Comparison of ENCODE assay signal across 34 cellular contexts in the genomic region with DNA sequence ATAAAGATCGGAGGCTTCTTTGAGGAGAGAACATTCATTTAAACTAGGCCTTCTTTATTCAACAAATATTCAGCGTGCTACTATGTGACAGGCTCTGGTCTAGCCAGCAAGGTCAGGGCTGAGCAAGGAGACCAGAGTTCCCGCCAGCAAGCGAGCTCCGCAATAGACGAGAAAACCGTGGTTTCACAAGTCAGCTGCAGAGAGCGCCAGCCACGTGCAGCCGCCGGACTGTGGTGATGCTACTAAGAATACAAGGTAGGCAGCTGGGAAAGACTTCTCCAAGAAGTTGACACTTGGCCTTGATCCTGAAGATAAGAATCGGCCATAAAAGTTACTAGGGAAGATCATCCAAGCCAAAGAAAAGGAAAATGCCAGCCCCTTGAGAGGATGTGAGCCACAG.
"Had no signal": no experiment of that assay in that cellular context is flagged by ENCODE, and none has a peak within 500 bp of the region (broad histone marks: within the 10 kb centered on the region; RNA-seq: fewer than 3 reads in every experiment).

No MANE protein-coding gene starts in this region.

- H3K9me3 ChIP-seq: MG63 had no signal

- H3K4me3 ChIP-seq: MG63 had no signal

- H3K27ac ChIP-seq: KMS-11 had no signal

- H3K27me3 ChIP-seq: MG63 had no signal

- H3K4me2 ChIP-seq: KMS-11 had no signal

- DNase-seq: Karpas-422, Kasumi-1, MG63, MM.1S, MV-4-11, NCI-H1048, NCI-H1092, NCI-H1092 treated with DMSO at 0.1 percent for 48 hours, NCI-H1105, NCI-H1105 treated with DMSO at 0.1 percent for 48 hours, NCI-H1417, NCI-H1417 treated with DMSO at 0.1 percent for 48 hours, NCI-H1436, NCI-H1436 treated with DMSO at 0.1 percent for 48 hours, NCI-H146, NCI-H1694, NCI-H1694 treated with DMSO at 0.1 percent for 48 hours, NCI-H187, NCI-H187 treated with DMSO at 0.1 percent for 48 hours, NCI-H1930, NCI-H2029, NCI-H2029 treated with DMSO at 0.1 percent for 48 hours, NCI-H2081, NCI-H2081 treated with DMSO at 0.1 percent for 48 hours, NCI-H2107, NCI-H2171, NCI-H2171 treated with DMSO at 0.1 percent for 48 hours, NCI-H2227 treated with DMSO at 0.1 percent for 48 hours, NCI-H226, NCI-H345, NCI-H446, NCI-H446 treated with DMSO at 0.1 percent for 48 hours, NCI-H510A had no signal

- H3K36me3 ChIP-seq: MG63 had no signal

- H3K9ac ChIP-seq: KMS-11 had no signal
